ENCODE assay signal across 10 cellular contexts in the genomic region with DNA sequence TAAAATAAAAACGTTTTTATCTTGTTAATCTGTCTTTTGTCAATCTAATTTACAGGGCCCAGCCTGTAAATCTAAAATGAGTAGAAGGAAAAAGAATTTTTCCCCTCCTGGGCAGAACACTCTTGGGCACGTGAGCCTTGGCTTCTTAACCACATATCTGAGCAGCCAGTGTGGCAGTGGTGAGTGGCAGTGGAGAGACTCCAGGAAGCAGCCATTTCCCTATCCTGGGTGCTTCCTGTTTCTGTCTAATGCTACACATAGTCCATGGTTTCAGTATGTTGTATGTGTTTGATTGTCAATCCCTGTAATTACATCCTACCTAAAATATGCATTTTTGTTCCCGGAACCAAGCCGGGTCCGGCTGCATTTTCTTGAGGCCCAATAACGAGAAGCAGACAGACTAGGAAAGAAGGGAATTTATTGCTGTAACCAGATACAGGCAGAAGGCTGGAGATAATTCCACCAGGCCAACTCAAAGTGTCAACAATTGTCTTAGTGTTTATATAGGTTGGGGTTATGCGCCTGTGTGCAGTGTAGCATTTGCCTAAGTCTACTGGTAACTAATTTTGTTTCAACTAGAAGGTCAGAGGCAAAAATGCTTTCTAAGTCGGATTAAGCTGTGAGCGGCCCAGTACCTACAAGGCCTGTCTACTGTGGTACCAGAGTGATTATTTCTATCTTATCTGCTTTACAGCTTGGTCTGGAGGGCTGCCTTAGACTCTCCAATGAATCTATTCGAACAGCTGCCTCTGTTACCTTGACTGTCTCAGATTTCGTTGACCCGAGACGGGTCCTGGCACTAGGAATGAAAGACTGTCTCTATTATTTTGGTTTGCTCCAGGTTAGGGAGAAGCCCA.
DNase-seq lines count a peak whose midpoint lies in the region; ATAC-seq, FAIRE-seq and TF ChIP-seq lines count a peak whose summit lies in the region.
"Had no signal": no experiment of that assay in that cellular context is flagged by ENCODE, and none has a peak within 500 bp of the region (broad histone marks: within the 10 kb centered on the region; RNA-seq: fewer than 3 reads in every experiment).

No MANE protein-coding gene starts in this region.

- peak overlapping the region; percentile 100 for H3K27ac Mint-ChIP-seq in memory B cell

- no peaks in the 10 kb centered on the region for H3K9me3 ChIP-seq in WERI-Rb-1 (ENCODE audit: severe bottlenecking)
- no peaks in the 10 kb centered on the region for H3K9me3 ChIP-seq in effector memory CD4-positive, alpha-beta T cell (ENCODE audit: control insufficient read depth, low read length)

- TF ChIP-seq CTCF in WERI-Rb-1 (IDR thresholded peaks at IDR 0.05; ENCODE audit: low read depth, low read length) (no peak), D721Med (IDR thresholded peaks at IDR 0.05; ENCODE audit: insufficient read depth, missing control alignments) (no peak)

- H3K4me3 ChIP-seq in WERI-Rb-1 (ENCODE audit: low read depth, low read length), result no peak overlapping the region
- no peak overlapping the region for H3K4me3 ChIP-seq in effector memory CD4-positive, alpha-beta T cell (ENCODE audit: insufficient read depth, low read depth, low read length, poor library complexity, severe bottlenecking)
- H3K4me3 ChIP-seq: coronary artery had no signal

- peaks cover 54% of the 10 kb centered on the region for H3K36me3 Mint-ChIP-seq in memory B cell

- peaks cover 6% of the 10 kb centered on the region for H3K9me3 Mint-ChIP-seq in memory B cell

- H3K27ac ChIP-seq in WERI-Rb-1, result peak overlapping the region; percentile 69
- no peak overlapping the region for H3K27ac ChIP-seq in effector memory CD4-positive, alpha-beta T cell (ENCODE audit: insufficient read depth, low read length, poor library complexity, severe bottlenecking)
- H3K27ac ChIP-seq: coronary artery had no signal

- H3K27me3 ChIP-seq in WERI-Rb-1 (ENCODE audit: insufficient read depth, low read depth, severe bottlenecking), result no peaks in the 10 kb centered on the region
- H3K27me3 ChIP-seq in effector memory CD4-positive, alpha-beta T cell (replicated peaks; ENCODE audit: control insufficient read depth, insufficient read depth, low read length, poor library complexity, severe bottlenecking), result no peaks in the 10 kb centered on the region

- peak; percentile 66 for ATAC-seq in memory B cell (ENCODE audit: low read depth)
- no peak for ATAC-seq in HG03520 (IDR thresholded peaks at IDR 0.05; ENCODE audit: unreplicated experiment)
- ATAC-seq in activated CD4-positive, CD25-positive, alpha-beta regulatory T cell treated with anti-CD3 and anti-CD28 coated beads, Interleukin-2, amount 50 U/mL, for 24 hours, result no peak

- H3K4me1 Mint-ChIP-seq in memory B cell, result peaks cover 49% of the 10 kb centered on the region

- peak; percentile 76 for DNase-seq in CD1c-positive myeloid dendritic cell (ENCODE audit: extremely low spot score)
- no peak for DNase-seq in GM12892 (ENCODE audit: insufficient read length)
- peak; percentile 42 for DNase-seq in WERI-Rb-1
- DNase-seq in memory B cell (ENCODE audit: low spot score in 2 of 2), result no peak
- no peak for DNase-seq in effector memory CD4-positive, alpha-beta T cell
- no peak for DNase-seq in D721Med (ENCODE audit: insufficient read length, low spot score)
- DNase-seq: NCI-H524 treated with DMSO at 0.1 percent for 48 hours had no signal

- H3K36me3 ChIP-seq in WERI-Rb-1, result no peaks in the 10 kb centered on the region
- no peaks in the 10 kb centered on the region for H3K36me3 ChIP-seq in effector memory CD4-positive, alpha-beta T cell (ENCODE audit: control insufficient read depth, insufficient read depth, low read length)

- no peaks in the 10 kb centered on the region for H3K27me3 Mint-ChIP-seq in memory B cell

- no peak for TF ChIP-seq POLR2A in GM12892 (IDR thresholded peaks at IDR 0.05; ENCODE audit: low read depth, low read length)

- H3K4me1 ChIP-seq in effector memory CD4-positive, alpha-beta T cell (ENCODE audit: control insufficient read depth, insufficient read depth, low read length, poor library complexity, severe bottlenecking), result peaks cover 10% of the 10 kb centered on the region

- H3K4me3 Mint-ChIP-seq in memory B cell, result peak overlapping the region; percentile 24

- FAIRE-seq in GM12892 (lab: Jason Lieb, UNC) (peak; percentile 38), D721Med (lab: Jason Lieb, UNC) (no peak)

Comparison
In these comparisons a context has a peak if more than half of its experiments do, and no peak if none do; other contexts are left out.
1. DNase-seq: peak in CD1c-positive myeloid dendritic cell (single experiment) and WERI-Rb-1 (single experiment); none in GM12892 (single experiment), memory B cell (0 of 2), effector memory CD4-positive, alpha-beta T cell (0 of 3) and D721Med (single experiment).